In the genomic region with DNA sequence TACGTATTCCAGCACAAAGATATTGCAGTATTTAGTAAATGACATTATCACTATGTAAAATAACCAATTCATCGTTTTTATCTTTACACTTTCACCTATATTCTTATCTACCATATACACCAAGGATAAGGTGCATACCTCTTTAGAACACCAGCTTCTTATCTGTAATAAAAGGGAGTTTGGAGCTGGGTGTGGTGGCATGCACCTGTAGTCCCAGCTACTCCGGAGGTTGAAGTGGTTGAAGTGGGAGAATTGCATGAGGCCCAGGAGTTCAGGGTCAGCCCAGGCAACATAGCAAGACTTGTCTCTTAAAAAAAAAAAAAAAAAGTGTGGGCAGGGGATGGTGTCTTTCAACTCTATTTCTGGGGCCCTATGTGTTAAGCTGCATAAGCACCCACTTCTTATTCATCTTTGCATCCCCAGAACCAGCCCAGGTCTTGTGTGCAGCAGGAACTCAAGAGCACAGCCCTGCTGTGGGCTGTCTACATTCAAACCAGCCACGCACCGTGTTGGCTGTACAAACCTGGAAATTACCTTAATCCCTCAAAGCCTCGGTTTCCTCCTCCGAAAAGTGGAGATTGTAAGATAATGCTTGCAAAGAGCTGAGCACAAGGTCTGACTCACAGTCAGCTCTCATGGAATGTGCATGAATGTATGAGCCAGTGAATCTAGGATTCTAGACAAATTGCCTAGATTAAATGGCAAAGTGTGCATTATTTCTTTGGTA, we compare ENCODE assay signal across 13 cellular contexts.
DNase-seq lines count a peak whose midpoint lies in the region; ATAC-seq and TF ChIP-seq lines count a peak whose summit lies in the region.
"Had no signal": no experiment of that assay in that cellular context is flagged by ENCODE, and none has a peak within 500 bp of the region (broad histone marks: within the 10 kb centered on the region; RNA-seq: fewer than 3 reads in every experiment).

No MANE protein-coding gene starts in this region.

- no peaks in the 10 kb centered on the region for H3K79me2 ChIP-seq in GM23248 (ENCODE audit: insufficient read depth)
- no peaks in the 10 kb centered on the region for H3K79me2 ChIP-seq in hepatocyte
- no peaks in the 10 kb centered on the region for H3K79me2 ChIP-seq in neural progenitor cell (ENCODE audit: low read depth)

- H3K27me3 ChIP-seq in GM23248 (replicated peaks; ENCODE audit: insufficient read depth), result no peaks in the 10 kb centered on the region
- H3K27me3 ChIP-seq in hepatocyte, result no peaks in the 10 kb centered on the region
- H3K27me3 ChIP-seq in neural progenitor cell, result no peaks in the 10 kb centered on the region
- H3K27me3 ChIP-seq: BE2C had no signal

- peak overlapping the region; percentile 39 for H3K27ac Mint-ChIP-seq in activated naive CD8-positive, alpha-beta T cell treated with anti-CD3 and anti-CD28 coated beads, Interleukin-2, amount 50 U/mL, for 24 hours
- H3K27ac Mint-ChIP-seq in neural progenitor cell (no peak overlapping the region), WTC11 (no peak overlapping the region)

- 49 to 53% methylated on average over 7 of the region's 7 CpGs for WGBS in GM23248 (ENCODE audit: low coverage in 1 of 2, low lambda C conversion rate in 2 of 2, missing lambda C conversion rate in 2 of 2), 2 experiments
- 37% methylated on average over 7 of the region's 7 CpGs for WGBS in hepatocyte (ENCODE audit: low lambda C conversion rate, missing lambda C conversion rate)

- TF ChIP-seq CTCF in hepatocyte (IDR thresholded peaks at IDR 0.05; ENCODE audit: poor library complexity), result no peak
- TF ChIP-seq CTCF in RWPE1 (conservative IDR thresholded peaks at IDR 0.05; ENCODE audit: low read depth), result no peak
- TF ChIP-seq CTCF in neural progenitor cell (IDR thresholded peaks at IDR 0.05), result no peak
- no peak for TF ChIP-seq CTCF in WTC11 (IDR thresholded peaks at IDR 0.05)

- H2AFZ ChIP-seq in GM23248 (no peak overlapping the region), hepatocyte (no peak overlapping the region), neural progenitor cell (replicated peaks) (no peak overlapping the region)

- H3K9me3 ChIP-seq in GM23248 (ENCODE audit: low read depth) (no peaks in the 10 kb centered on the region), hepatocyte (ENCODE audit: low read depth) (no peaks in the 10 kb centered on the region), neural progenitor cell (ENCODE audit: low read depth) (no peaks in the 10 kb centered on the region)
- H3K9me3 ChIP-seq: BE2C had no signal

- DNase-seq in AG08396 (ENCODE audit: low spot score) (peak; percentile 29), GM23248 (peak; percentile 78), hepatocyte (ENCODE audit: low spot score) (peak; percentile 37), RWPE1 (ENCODE audit: low spot score) (no peak), neural progenitor cell (ENCODE audit: low spot score) (no peak), WTC11 (ENCODE audit: low spot score) (no peak)
- DNase-seq in activated naive CD8-positive, alpha-beta T cell treated with anti-CD3 and anti-CD28 coated beads, Interleukin-2, amount 50 U/mL, for 24 hours, result no peak
- DNase-seq: activated gamma-delta T cell treated with Interleukin-2 at 50 U/mL for 16 hours, BE2C, left ventricle myocardium inferior, SIG-M5 had no signal

- H3K36me3 ChIP-seq in GM23248 (ENCODE audit: low read depth) (no peaks in the 10 kb centered on the region), hepatocyte (replicated peaks; ENCODE audit: insufficient read depth, low read depth) (no peaks in the 10 kb centered on the region), neural progenitor cell (no peaks in the 10 kb centered on the region)
- H3K36me3 ChIP-seq: BE2C, left ventricle myocardium inferior had no signal

- in situ Hi-C loops in GM23248 (cut with MboI), result no loop called here

- H3K4me3 Mint-ChIP-seq in activated naive CD8-positive, alpha-beta T cell treated with anti-CD3 and anti-CD28 coated beads, Interleukin-2, amount 50 U/mL, for 24 hours, result peak overlapping the region; percentile 3
- H3K4me3 Mint-ChIP-seq in neural progenitor cell (no peak overlapping the region), WTC11 (no peak overlapping the region)

- H3K9me3 Mint-ChIP-seq in activated naive CD8-positive, alpha-beta T cell treated with anti-CD3 and anti-CD28 coated beads, Interleukin-2, amount 50 U/mL, for 24 hours, result no peaks in the 10 kb centered on the region
- H3K9me3 Mint-ChIP-seq in neural progenitor cell (peaks cover 10% of the 10 kb centered on the region), WTC11 (peaks cover 9% of the 10 kb centered on the region)

- H3K27ac ChIP-seq in GM23248 (no peak overlapping the region), hepatocyte (peak overlapping the region; percentile 51), RWPE1 (no peak overlapping the region), neural progenitor cell (no peak overlapping the region)
- H3K27ac ChIP-seq: left ventricle myocardium inferior, VCaP had no signal

- CTCF ChIA-PET in RWPE1 (lab: Yijun Ruan, JAX), result interaction anchor here (0.6 to 1.2 kb wide), 3 partner anchors 10 to 1923 kb away, joined by 3 to 4 read pairs (median 3); no protein-coding TSS in a partner anchor
- CTCF ChIA-PET in WTC11 (lab: Charles Lee), result no interaction called here

- H3K4me2 ChIP-seq in GM23248 (ENCODE audit: unreplicated experiment), result no peak overlapping the region
- peak overlapping the region; percentile 48 for H3K4me2 ChIP-seq in hepatocyte
- H3K4me2 ChIP-seq in neural progenitor cell, result no peak overlapping the region

- ATAC-seq in activated naive CD8-positive, alpha-beta T cell treated with anti-CD3 and anti-CD28 coated beads, Interleukin-2, amount 50 U/mL, for 24 hours, result peak; percentile 59
- ATAC-seq in GM19395 (IDR thresholded peaks at IDR 0.05; ENCODE audit: unreplicated experiment), result no peak
- no peak for ATAC-seq in WTC11

- H3K27me3 Mint-ChIP-seq in activated naive CD8-positive, alpha-beta T cell treated with anti-CD3 and anti-CD28 coated beads, Interleukin-2, amount 50 U/mL, for 24 hours, result no peaks in the 10 kb centered on the region
- H3K27me3 Mint-ChIP-seq in neural progenitor cell (ENCODE audit: insufficient read depth, low read depth) (peaks cover 5% of the 10 kb centered on the region), WTC11 (ENCODE audit: low read depth) (no peaks in the 10 kb centered on the region)

- H3F3A ChIP-seq in GM23248 (ENCODE audit: insufficient read depth) (no peaks in the 10 kb centered on the region), neural progenitor cell (ENCODE audit: low read depth) (no peaks in the 10 kb centered on the region)

- H4K20me1 ChIP-seq in GM23248 (ENCODE audit: insufficient read depth), result no peaks in the 10 kb centered on the region
- H4K20me1 ChIP-seq in hepatocyte (ENCODE audit: insufficient read depth, poor library complexity, severe bottlenecking), result no peaks in the 10 kb centered on the region
- H4K20me1 ChIP-seq in neural progenitor cell (ENCODE audit: low read depth), result no peaks in the 10 kb centered on the region

- H3K4me3 ChIP-seq in GM23248 (no peak overlapping the region), hepatocyte (no peak overlapping the region), neural progenitor cell (no peak overlapping the region)
- H3K4me3 ChIP-seq: left ventricle myocardium inferior had no signal

- POLR2A ChIA-PET in RWPE1 (lab: Yijun Ruan, JAX; ENCODE audit: low non-redundant PET), result no interaction called here
- POLR2A ChIA-PET in WTC11 (lab: Charles Lee), result interaction anchor here (0.5 to 0.6 kb wide), 2 partner anchors 140 to 1012 kb away, joined by 3 read pairs; no protein-coding TSS in a partner anchor

- peaks cover 50% of the 10 kb centered on the region for H3K4me1 Mint-ChIP-seq in activated naive CD8-positive, alpha-beta T cell treated with anti-CD3 and anti-CD28 coated beads, Interleukin-2, amount 50 U/mL, for 24 hours
- H3K4me1 Mint-ChIP-seq in neural progenitor cell (peaks cover 2% of the 10 kb centered on the region), WTC11 (peaks cover 4% of the 10 kb centered on the region)

- H3K9ac ChIP-seq in GM23248 (no peak overlapping the region), neural progenitor cell (no peak overlapping the region)

- H3K4me1 ChIP-seq in GM23248 (ENCODE audit: insufficient read depth) (peaks cover 6% of the 10 kb centered on the region; the same call in 1 of the 2 replicates), hepatocyte (ENCODE audit: insufficient read depth) (peaks cover 16% of the 10 kb centered on the region), neural progenitor cell (no peaks in the 10 kb centered on the region)

- H3K9me2 ChIP-seq in GM23248 (ENCODE audit: insufficient read depth), result no peaks in the 10 kb centered on the region
- H3K9me2 ChIP-seq in hepatocyte (replicated peaks; ENCODE audit: insufficient read depth), result no peaks in the 10 kb centered on the region

- no peaks in the 10 kb centered on the region for H3K36me3 Mint-ChIP-seq in activated naive CD8-positive, alpha-beta T cell treated with anti-CD3 and anti-CD28 coated beads, Interleukin-2, amount 50 U/mL, for 24 hours (ENCODE audit: low read depth)
- H3K36me3 Mint-ChIP-seq in neural progenitor cell (peaks cover 2% of the 10 kb centered on the region), WTC11 (peaks cover 4% of the 10 kb centered on the region; the same call in 1 of the 2 replicates)

TF ChIP-seq in WTC11, 78 proteins besides CTCF, POLR2A, EP300 and RAD21 (continues in another document):
- TF ChIP-seq, protein P1, sequence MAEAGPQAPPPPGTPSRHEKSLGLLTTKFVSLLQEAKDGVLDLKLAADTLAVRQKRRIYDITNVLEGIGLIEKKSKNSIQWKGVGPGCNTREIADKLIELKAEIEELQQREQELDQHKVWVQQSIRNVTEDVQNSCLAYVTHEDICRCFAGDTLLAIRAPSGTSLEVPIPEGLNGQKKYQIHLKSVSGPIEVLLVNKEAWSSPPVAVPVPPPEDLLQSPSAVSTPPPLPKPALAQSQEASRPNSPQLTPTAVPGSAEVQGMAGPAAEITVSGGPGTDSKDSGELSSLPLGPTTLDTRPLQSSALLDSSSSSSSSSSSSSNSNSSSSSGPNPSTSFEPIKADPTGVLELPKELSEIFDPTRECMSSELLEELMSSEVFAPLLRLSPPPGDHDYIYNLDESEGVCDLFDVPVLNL (CRISPR knock-in tag; IDR thresholded peaks at IDR 0.05; ENCODE audit: borderline replicate concordance, low read depth), result no peak
- TF ChIP-seq GTF2I (CRISPR knock-in tag; conservative IDR thresholded peaks at IDR 0.05), result no peak
- TF ChIP-seq ELF4 (CRISPR knock-in tag; IDR thresholded peaks at IDR 0.05; ENCODE audit: low read depth), result no peak
- no peak for TF ChIP-seq TEAD1 (CRISPR knock-in tag; IDR thresholded peaks at IDR 0.05)
- TF ChIP-seq, protein P2, sequence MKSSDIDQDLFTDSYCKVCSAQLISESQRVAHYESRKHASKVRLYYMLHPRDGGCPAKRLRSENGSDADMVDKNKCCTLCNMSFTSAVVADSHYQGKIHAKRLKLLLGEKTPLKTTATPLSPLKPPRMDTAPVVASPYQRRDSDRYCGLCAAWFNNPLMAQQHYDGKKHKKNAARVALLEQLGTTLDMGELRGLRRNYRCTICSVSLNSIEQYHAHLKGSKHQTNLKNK (CRISPR knock-in tag; IDR thresholded peaks at IDR 0.05), result no peak

Comparison
In these comparisons a context has a peak if more than half of its experiments do, and no peak if none do; other contexts are left out.
1. DNase-seq: peak in AG08396 (single experiment), GM23248 (single experiment) and hepatocyte (single experiment); none in activated naive CD8-positive, alpha-beta T cell treated with anti-CD3 and anti-CD28 coated beads, Interleukin-2, amount 50 U/mL, for 24 hours (single experiment), RWPE1 (single experiment), neural progenitor cell (single experiment) and WTC11 (single experiment).